Comparison of ENCODE assay signal across 1 cellular context in the genomic region with DNA sequence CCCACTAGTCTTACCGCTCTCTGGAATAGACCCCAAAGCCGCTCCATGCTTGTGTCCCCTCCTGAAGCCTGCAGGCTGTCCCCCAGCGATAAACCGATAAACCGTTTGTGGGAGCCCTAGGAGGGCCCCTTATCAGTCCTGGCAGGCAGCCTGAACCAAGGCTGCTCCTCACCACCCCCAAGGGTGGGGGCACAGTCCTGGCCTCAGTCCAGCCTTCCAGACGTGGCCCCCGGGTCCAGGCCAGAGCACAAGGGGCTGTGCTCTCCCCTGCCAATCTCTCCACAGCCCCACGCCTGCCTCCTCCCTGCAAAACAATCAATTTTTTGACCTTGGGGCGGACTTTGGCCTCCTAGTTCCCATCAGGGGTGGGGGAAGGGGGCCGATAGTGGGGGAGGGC.
TF ChIP-seq lines count a peak whose summit lies in the region.

A gene (minus strand): TSS at position 90 of the 397 bp plus-strand sequence. CDS start 43 bp downstream, at position 47.

TF ChIP-seq in K562, 482 proteins besides CTCF, POLR2A, EP300 and RAD21 (continued from another document and continues in another):
- TF ChIP-seq, protein P1, sequence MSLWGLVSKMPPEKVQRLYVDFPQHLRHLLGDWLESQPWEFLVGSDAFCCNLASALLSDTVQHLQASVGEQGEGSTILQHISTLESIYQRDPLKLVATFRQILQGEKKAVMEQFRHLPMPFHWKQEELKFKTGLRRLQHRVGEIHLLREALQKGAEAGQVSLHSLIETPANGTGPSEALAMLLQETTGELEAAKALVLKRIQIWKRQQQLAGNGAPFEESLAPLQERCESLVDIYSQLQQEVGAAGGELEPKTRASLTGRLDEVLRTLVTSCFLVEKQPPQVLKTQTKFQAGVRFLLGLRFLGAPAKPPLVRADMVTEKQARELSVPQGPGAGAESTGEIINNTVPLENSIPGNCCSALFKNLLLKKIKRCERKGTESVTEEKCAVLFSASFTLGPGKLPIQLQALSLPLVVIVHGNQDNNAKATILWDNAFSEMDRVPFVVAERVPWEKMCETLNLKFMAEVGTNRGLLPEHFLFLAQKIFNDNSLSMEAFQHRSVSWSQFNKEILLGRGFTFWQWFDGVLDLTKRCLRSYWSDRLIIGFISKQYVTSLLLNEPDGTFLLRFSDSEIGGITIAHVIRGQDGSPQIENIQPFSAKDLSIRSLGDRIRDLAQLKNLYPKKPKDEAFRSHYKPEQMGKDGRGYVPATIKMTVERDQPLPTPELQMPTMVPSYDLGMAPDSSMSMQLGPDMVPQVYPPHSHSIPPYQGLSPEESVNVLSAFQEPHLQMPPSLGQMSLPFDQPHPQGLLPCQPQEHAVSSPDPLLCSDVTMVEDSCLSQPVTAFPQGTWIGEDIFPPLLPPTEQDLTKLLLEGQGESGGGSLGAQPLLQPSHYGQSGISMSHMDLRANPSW (CRISPR knock-in tag; IDR thresholded peaks at IDR 0.05), result no peak
- TF ChIP-seq ZNF282 (CRISPR knock-in tag; IDR thresholded peaks at IDR 0.05), result no peak
- TF ChIP-seq ZNF780A (CRISPR knock-in tag; IDR thresholded peaks at IDR 0.05), result no peak
- no peak for TF ChIP-seq ZBTB1 (CRISPR knock-in tag; IDR thresholded peaks at IDR 0.05; ENCODE audit: borderline replicate concordance, low read depth)
- TF ChIP-seq, protein P2, sequence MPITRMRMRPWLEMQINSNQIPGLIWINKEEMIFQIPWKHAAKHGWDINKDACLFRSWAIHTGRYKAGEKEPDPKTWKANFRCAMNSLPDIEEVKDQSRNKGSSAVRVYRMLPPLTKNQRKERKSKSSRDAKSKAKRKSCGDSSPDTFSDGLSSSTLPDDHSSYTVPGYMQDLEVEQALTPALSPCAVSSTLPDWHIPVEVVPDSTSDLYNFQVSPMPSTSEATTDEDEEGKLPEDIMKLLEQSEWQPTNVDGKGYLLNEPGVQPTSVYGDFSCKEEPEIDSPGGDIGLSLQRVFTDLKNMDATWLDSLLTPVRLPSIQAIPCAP (CRISPR knock-in tag; IDR thresholded peaks at IDR 0.05; ENCODE audit: borderline replicate concordance), result no peak
- no peak for TF ChIP-seq FOXJ3 (CRISPR knock-in tag; IDR thresholded peaks at IDR 0.05)
- TF ChIP-seq PHF21A (IDR thresholded peaks at IDR 0.05; ENCODE audit: borderline replicate concordance, low read depth), result no peak
- TF ChIP-seq RUNX1 (IDR thresholded peaks at IDR 0.05; ENCODE audit: low read depth), result peak; percentile 82
- no peak for TF ChIP-seq POLR3G (IDR thresholded peaks at IDR 0.05; ENCODE audit: extremely low read depth, insufficient read length, insufficient replicate concordance)
- TF ChIP-seq ILF3 (IDR thresholded peaks at IDR 0.05; ENCODE audit: borderline replicate concordance), result no peak
- TF ChIP-seq BACH1 (tag; IDR thresholded peaks at IDR 0.05), result no peak
- no peak; the same call in none of the 2 replicates for TF ChIP-seq CHD2 (IDR thresholded peaks at IDR 0.05; ENCODE audit: low read depth, low read length)
- TF ChIP-seq, protein P3, sequence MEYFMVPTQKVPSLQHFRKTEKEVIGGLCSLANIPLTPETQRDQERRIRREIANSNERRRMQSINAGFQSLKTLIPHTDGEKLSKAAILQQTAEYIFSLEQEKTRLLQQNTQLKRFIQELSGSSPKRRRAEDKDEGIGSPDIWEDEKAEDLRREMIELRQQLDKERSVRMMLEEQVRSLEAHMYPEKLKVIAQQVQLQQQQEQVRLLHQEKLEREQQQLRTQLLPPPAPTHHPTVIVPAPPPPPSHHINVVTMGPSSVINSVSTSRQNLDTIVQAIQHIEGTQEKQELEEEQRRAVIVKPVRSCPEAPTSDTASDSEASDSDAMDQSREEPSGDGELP (CRISPR knock-in tag; IDR thresholded peaks at IDR 0.05; ENCODE audit: borderline replicate concordance), result peak; percentile 55
- peak; percentile 76; the same call in 1 of the 2 replicates for TF ChIP-seq BCOR (IDR thresholded peaks at IDR 0.05)
- TF ChIP-seq HDAC1 (IDR thresholded peaks at IDR 0.05), result peak in 1 of 2 experiments; percentile 29; a peak in 2 of 4 replicates
- TF ChIP-seq, protein P4, sequence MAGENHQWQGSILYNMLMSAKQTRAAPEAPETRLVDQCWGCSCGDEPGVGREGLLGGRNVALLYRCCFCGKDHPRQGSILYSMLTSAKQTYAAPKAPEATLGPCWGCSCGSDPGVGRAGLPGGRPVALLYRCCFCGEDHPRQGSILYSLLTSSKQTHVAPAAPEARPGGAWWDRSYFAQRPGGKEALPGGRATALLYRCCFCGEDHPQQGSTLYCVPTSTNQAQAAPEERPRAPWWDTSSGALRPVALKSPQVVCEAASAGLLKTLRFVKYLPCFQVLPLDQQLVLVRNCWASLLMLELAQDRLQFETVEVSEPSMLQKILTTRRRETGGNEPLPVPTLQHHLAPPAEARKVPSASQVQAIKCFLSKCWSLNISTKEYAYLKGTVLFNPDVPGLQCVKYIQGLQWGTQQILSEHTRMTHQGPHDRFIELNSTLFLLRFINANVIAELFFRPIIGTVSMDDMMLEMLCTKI (IDR thresholded peaks at IDR 0.05; ENCODE audit: partially characterized antibody), result no peak
- TF ChIP-seq DNMT1 (IDR thresholded peaks at IDR 0.05), result no peak
- TF ChIP-seq, protein P5, sequence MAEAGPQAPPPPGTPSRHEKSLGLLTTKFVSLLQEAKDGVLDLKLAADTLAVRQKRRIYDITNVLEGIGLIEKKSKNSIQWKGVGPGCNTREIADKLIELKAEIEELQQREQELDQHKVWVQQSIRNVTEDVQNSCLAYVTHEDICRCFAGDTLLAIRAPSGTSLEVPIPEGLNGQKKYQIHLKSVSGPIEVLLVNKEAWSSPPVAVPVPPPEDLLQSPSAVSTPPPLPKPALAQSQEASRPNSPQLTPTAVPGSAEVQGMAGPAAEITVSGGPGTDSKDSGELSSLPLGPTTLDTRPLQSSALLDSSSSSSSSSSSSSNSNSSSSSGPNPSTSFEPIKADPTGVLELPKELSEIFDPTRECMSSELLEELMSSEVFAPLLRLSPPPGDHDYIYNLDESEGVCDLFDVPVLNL (CRISPR knock-in tag; IDR thresholded peaks at IDR 0.05; ENCODE audit: low read depth), result no peak
- peak in 2 of 3 experiments; percentile 29 to 47 for TF ChIP-seq YY1 (IDR thresholded peaks at IDR 0.05; ENCODE audit: borderline replicate concordance in 1 of 3, control insufficient read depth in 1 of 3, extremely low read depth in 1 of 3, insufficient read depth in 3 of 3, insufficient read length in 1 of 3, insufficient replicate concordance in 2 of 3, low read depth in 1 of 3, low read length in 2 of 3)
- peak; percentile 64 for TF ChIP-seq TOE1 (IDR thresholded peaks at IDR 0.05; ENCODE audit: borderline replicate concordance)
- no peak for TF ChIP-seq TOE1 (CRISPR knock-in tag; IDR thresholded peaks at IDR 0.05; ENCODE audit: borderline replicate concordance, low read depth)
- TF ChIP-seq JUN (IDR thresholded peaks at IDR 0.05; ENCODE audit: borderline replicate concordance, low read depth, low read length), result no peak
- no peak for TF ChIP-seq JUN (CRISPR knock-in tag; IDR thresholded peaks at IDR 0.05; ENCODE audit: borderline replicate concordance)
- no peak for TF ChIP-seq ZNF124 (CRISPR knock-in tag; IDR thresholded peaks at IDR 0.05)
- TF ChIP-seq GABPB2 (CRISPR knock-in tag; conservative IDR thresholded peaks at IDR 0.05), result no peak
- TF ChIP-seq ZNF24 (IDR thresholded peaks at IDR 0.05), result peak; percentile 42; the same call in 1 of the 2 replicates
- TF ChIP-seq, protein P6, sequence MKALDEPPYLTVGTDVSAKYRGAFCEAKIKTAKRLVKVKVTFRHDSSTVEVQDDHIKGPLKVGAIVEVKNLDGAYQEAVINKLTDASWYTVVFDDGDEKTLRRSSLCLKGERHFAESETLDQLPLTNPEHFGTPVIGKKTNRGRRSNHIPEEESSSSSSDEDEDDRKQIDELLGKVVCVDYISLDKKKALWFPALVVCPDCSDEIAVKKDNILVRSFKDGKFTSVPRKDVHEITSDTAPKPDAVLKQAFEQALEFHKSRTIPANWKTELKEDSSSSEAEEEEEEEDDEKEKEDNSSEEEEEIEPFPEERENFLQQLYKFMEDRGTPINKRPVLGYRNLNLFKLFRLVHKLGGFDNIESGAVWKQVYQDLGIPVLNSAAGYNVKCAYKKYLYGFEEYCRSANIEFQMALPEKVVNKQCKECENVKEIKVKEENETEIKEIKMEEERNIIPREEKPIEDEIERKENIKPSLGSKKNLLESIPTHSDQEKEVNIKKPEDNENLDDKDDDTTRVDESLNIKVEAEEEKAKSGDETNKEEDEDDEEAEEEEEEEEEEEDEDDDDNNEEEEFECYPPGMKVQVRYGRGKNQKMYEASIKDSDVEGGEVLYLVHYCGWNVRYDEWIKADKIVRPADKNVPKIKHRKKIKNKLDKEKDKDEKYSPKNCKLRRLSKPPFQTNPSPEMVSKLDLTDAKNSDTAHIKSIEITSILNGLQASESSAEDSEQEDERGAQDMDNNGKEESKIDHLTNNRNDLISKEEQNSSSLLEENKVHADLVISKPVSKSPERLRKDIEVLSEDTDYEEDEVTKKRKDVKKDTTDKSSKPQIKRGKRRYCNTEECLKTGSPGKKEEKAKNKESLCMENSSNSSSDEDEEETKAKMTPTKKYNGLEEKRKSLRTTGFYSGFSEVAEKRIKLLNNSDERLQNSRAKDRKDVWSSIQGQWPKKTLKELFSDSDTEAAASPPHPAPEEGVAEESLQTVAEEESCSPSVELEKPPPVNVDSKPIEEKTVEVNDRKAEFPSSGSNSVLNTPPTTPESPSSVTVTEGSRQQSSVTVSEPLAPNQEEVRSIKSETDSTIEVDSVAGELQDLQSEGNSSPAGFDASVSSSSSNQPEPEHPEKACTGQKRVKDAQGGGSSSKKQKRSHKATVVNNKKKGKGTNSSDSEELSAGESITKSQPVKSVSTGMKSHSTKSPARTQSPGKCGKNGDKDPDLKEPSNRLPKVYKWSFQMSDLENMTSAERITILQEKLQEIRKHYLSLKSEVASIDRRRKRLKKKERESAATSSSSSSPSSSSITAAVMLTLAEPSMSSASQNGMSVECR (CRISPR knock-in tag; IDR thresholded peaks at IDR 0.05), result no peak
- TF ChIP-seq, protein P7, sequence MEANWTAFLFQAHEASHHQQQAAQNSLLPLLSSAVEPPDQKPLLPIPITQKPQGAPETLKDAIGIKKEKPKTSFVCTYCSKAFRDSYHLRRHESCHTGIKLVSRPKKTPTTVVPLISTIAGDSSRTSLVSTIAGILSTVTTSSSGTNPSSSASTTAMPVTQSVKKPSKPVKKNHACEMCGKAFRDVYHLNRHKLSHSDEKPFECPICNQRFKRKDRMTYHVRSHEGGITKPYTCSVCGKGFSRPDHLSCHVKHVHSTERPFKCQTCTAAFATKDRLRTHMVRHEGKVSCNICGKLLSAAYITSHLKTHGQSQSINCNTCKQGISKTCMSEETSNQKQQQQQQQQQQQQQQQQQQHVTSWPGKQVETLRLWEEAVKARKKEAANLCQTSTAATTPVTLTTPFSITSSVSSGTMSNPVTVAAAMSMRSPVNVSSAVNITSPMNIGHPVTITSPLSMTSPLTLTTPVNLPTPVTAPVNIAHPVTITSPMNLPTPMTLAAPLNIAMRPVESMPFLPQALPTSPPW (CRISPR knock-in tag; IDR thresholded peaks at IDR 0.05), result peak; percentile 97
- TF ChIP-seq, protein P8, sequence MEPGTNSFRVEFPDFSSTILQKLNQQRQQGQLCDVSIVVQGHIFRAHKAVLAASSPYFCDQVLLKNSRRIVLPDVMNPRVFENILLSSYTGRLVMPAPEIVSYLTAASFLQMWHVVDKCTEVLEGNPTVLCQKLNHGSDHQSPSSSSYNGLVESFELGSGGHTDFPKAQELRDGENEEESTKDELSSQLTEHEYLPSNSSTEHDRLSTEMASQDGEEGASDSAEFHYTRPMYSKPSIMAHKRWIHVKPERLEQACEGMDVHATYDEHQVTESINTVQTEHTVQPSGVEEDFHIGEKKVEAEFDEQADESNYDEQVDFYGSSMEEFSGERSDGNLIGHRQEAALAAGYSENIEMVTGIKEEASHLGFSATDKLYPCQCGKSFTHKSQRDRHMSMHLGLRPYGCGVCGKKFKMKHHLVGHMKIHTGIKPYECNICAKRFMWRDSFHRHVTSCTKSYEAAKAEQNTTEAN (CRISPR knock-in tag; IDR thresholded peaks at IDR 0.05), result no peak
- TF ChIP-seq FOXM1 (IDR thresholded peaks at IDR 0.05; ENCODE audit: low read depth), result peak; percentile 91
- TF ChIP-seq FOXM1 (CRISPR knock-in tag; IDR thresholded peaks at IDR 0.05; ENCODE audit: low read depth), result no peak
- no peak for TF ChIP-seq ZFP1 (CRISPR knock-in tag; IDR thresholded peaks at IDR 0.05)
- TF ChIP-seq RBM15 (IDR thresholded peaks at IDR 0.05; ENCODE audit: insufficient read depth, low read length), result no peak
- peak; percentile 99 for TF ChIP-seq RNF2 (IDR thresholded peaks at IDR 0.05)
- TF ChIP-seq RFX1 (IDR thresholded peaks at IDR 0.05), result no peak
- no peak for TF ChIP-seq COPS2 (conservative IDR thresholded peaks at IDR 0.05)
- TF ChIP-seq, protein P9, sequence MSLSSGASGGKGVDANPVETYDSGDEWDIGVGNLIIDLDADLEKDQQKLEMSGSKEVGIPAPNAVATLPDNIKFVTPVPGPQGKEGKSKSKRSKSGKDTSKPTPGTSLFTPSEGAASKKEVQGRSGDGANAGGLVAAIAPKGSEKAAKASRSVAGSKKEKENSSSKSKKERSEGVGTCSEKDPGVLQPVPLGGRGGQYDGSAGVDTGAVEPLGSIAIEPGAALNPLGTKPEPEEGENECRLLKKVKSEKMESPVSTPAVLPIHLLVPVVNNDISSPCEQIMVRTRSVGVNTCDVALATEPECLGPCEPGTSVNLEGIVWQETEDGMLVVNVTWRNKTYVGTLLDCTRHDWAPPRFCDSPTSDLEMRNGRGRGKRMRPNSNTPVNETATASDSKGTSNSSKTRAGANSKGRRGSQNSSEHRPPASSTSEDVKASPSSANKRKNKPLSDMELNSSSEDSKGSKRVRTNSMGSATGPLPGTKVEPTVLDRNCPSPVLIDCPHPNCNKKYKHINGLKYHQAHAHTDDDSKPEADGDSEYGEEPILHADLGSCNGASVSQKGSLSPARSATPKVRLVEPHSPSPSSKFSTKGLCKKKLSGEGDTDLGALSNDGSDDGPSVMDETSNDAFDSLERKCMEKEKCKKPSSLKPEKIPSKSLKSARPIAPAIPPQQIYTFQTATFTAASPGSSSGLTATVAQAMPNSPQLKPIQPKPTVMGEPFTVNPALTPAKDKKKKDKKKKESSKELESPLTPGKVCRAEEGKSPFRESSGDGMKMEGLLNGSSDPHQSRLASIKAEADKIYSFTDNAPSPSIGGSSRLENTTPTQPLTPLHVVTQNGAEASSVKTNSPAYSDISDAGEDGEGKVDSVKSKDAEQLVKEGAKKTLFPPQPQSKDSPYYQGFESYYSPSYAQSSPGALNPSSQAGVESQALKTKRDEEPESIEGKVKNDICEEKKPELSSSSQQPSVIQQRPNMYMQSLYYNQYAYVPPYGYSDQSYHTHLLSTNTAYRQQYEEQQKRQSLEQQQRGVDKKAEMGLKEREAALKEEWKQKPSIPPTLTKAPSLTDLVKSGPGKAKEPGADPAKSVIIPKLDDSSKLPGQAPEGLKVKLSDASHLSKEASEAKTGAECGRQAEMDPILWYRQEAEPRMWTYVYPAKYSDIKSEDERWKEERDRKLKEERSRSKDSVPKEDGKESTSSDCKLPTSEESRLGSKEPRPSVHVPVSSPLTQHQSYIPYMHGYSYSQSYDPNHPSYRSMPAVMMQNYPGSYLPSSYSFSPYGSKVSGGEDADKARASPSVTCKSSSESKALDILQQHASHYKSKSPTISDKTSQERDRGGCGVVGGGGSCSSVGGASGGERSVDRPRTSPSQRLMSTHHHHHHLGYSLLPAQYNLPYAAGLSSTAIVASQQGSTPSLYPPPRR (CRISPR knock-in tag; IDR thresholded peaks at IDR 0.05; ENCODE audit: borderline replicate concordance), result no peak
- no peak for TF ChIP-seq ZFP30 (CRISPR knock-in tag; IDR thresholded peaks at IDR 0.05; ENCODE audit: borderline replicate concordance)
- TF ChIP-seq DDX20 (tag; IDR thresholded peaks at IDR 0.05; ENCODE audit: low read depth), result no peak
- TF ChIP-seq NFE2 (IDR thresholded peaks at IDR 0.05; ENCODE audit: low read depth), result no peak
